Comparison of ENCODE assay signal across 8 cellular contexts in genomic region chr15:51759557-51760070, GRCh38. TPM values are rescaled to one million over a fixed set of nuclear protein-coding genes. Genes with fewer than 3 reads are reported as not detected.
DNase-seq lines count a peak whose midpoint lies in the region; ATAC-seq and TF ChIP-seq lines count a peak whose summit lies in the region.

No MANE protein-coding gene starts in this region.

- TF ChIP-seq CTCF in HEK293 (tag by site-specific recombination; IDR thresholded peaks at IDR 0.05) (no peak), WERI-Rb-1 (IDR thresholded peaks at IDR 0.05; ENCODE audit: low read depth, low read length) (peak; percentile 45), kidney epithelial cell (IDR thresholded peaks at IDR 0.05; ENCODE audit: insufficient read depth, low read length, poor library complexity, severe bottlenecking) (peak; percentile 4)

- POLR2A ChIA-PET in HEK293 (lab: Yijun Ruan, JAX) = no interaction called here

- CTCF ChIA-PET in HEK293 (lab: Yijun Ruan, JAX) = interaction anchor here (1.7 to 2.4 kb wide), 2 partner anchors 17 to 19 kb away, joined by 3 to 7 read pairs; no protein-coding TSS in a partner anchor

- H3K4me1 ChIP-seq in HEK293 (ENCODE audit: control insufficient read depth, insufficient read depth, low read length) = no peaks in the 10 kb centered on the region

- peak; percentile 75 to 83 for DNase-seq in AML-193 (lab: John Stamatoyannopoulos, UW)
- peak; percentile 16 for DNase-seq in WERI-Rb-1
- DNase-seq in kidney epithelial cell (ENCODE audit: low read depth) = no peak
- DNase-seq in stimulated activated CD4-positive, alpha-beta T cell treated with anti-CD3 and anti-CD28 coated beads, Interleukin-4, amount 100 ng/mL, for 24 hours = no peak
- DNase-seq in NCI-H1436 (lab: John Stamatoyannopoulos, UW) = no peak

- H3K9me3 ChIP-seq in HEK293 (ENCODE audit: control insufficient read depth, insufficient read depth, low read depth, low read length) (no peaks in the 10 kb centered on the region), WERI-Rb-1 (ENCODE audit: severe bottlenecking) (no peaks in the 10 kb centered on the region)

- H3K4me3 ChIP-seq in HEK293 (ENCODE audit: low read depth, low read length) (no peak overlapping the region), WERI-Rb-1 (ENCODE audit: low read depth, low read length) (no peak overlapping the region), kidney epithelial cell (ENCODE audit: low read depth, low read length) (no peak overlapping the region)

- H3K27me3 ChIP-seq in WERI-Rb-1 (ENCODE audit: insufficient read depth, low read depth, severe bottlenecking) = no peaks in the 10 kb centered on the region
- H3K27me3 ChIP-seq in kidney epithelial cell (ENCODE audit: control insufficient read depth, insufficient read depth, low read length) = no peaks in the 10 kb centered on the region

- H3K36me3 ChIP-seq in HEK293 (ENCODE audit: control insufficient read depth in 2 of 2, insufficient read depth in 1 of 2, low read length in 2 of 2) (no peaks in the 10 kb centered on the region), WERI-Rb-1 (no peaks in the 10 kb centered on the region), kidney epithelial cell (ENCODE audit: control insufficient read depth, insufficient read depth, low read length) (no peaks in the 10 kb centered on the region)

- H3K27ac ChIP-seq in HEK293 (ENCODE audit: extremely low read depth, low read depth, low read length) = no peak overlapping the region
- no peak overlapping the region for H3K27ac ChIP-seq in WERI-Rb-1

- ATAC-seq in GM21786 (IDR thresholded peaks at IDR 0.05; ENCODE audit: unreplicated experiment) (no peak), GM21367 (IDR thresholded peaks at IDR 0.05; ENCODE audit: unreplicated experiment) (no peak)

TF ChIP-seq in HEK293, 187 proteins besides CTCF, POLR2A, EP300 and RAD21:
- 0 out of 2 replicates have a peak, but pooled peaks have one; percentile 10 for TF ChIP-seq PRDM10 (tag by site-specific recombination; IDR thresholded peaks at IDR 0.05)
- no peak for TF ChIP-seq ZSCAN5A (tag by site-specific recombination; IDR thresholded peaks at IDR 0.05)

RNA-seq across cellular contexts. Expression of gene TMOD2, which starts 8.2 kb away (rescaled TPM):
- total RNA-seq in kidney epithelial cell = 4.1 and 5.5 TPM in 2 replicates

RNA-seq across cellular contexts. Expression of gene LYSMD2, which starts 22.2 kb away (rescaled TPM):
- total RNA-seq in kidney epithelial cell = 7.1 and 7.7 TPM in 2 replicates

Comparison
In these comparisons a context has a peak if more than half of its experiments do, and no peak if none do; other contexts are left out.
1. DNase-seq: peak in AML-193 (2 of 2) and WERI-Rb-1 (single experiment); none in kidney epithelial cell (single experiment), stimulated activated CD4-positive, alpha-beta T cell treated with anti-CD3 and anti-CD28 coated beads, Interleukin-4, amount 100 ng/mL, for 24 hours (single experiment) and NCI-H1436 (single experiment).